In genomic region chr22:23511627-23512347, GRCh38 we compare ENCODE assay signal across 21 cellular contexts.
"Had no signal": no experiment of that assay in that cellular context is flagged by ENCODE, and none has a peak within 500 bp of the region (broad histone marks: within the 10 kb centered on the region; RNA-seq: fewer than 3 reads in every experiment).

No MANE protein-coding gene starts in this region.

- H3K9me3 Mint-ChIP-seq: activated B cell treated with CpG ODN at 0.5 μM for 24 hours; activated CD4-positive, alpha-beta memory T cell treated with anti-CD3 and anti-CD28 coated beads for 36 hours; activated T-helper 17 cell treated with anti-CD3 and anti-CD28 coated beads, Interleukin-2, amount 50 U/mL, for 72 hours; endodermal cell; stimulated activated memory B cell treated with anti-CD40 and anti-IgM and Interleukin-4, amounts not matched to agents 10 μg/mL and 1 μg/mL and 100 μg/mL, for 72 hours; T-cell had no signal

- DNase-seq: activated B cell treated with CpG ODN at 0.5 μM for 24 hours; activated CD4-positive, alpha-beta memory T cell treated with anti-CD3 and anti-CD28 coated beads for 36 hours; activated CD4-positive, alpha-beta T cell treated with anti-CD3 and anti-CD28 coated beads for 4 hours; activated naive CD4-positive, alpha-beta T cell; activated T-cell treated with anti-CD3 and anti-CD28 coated beads, Interleukin-2, amount 50 U/mL, for 1 hour; body of pancreas; central memory CD4-positive, alpha-beta T cell; colonic mucosa; endodermal cell; foreskin keratinocyte; hypothalamus; lower lobe of right lung; pancreas; retina; stimulated activated CD4-positive, alpha-beta T cell treated with anti-CD3 and anti-CD28 coated beads, Interleukin-4, amount 100 ng/mL, for 1 hour; T-cell; uterus had no signal

- H3K4me1 Mint-ChIP-seq: activated B cell treated with CpG ODN at 0.5 μM for 24 hours; activated T-helper 17 cell treated with anti-CD3 and anti-CD28 coated beads, Interleukin-2, amount 50 U/mL, for 72 hours; stimulated activated memory B cell treated with anti-CD40 and anti-IgM and Interleukin-4, amounts not matched to agents 10 μg/mL and 1 μg/mL and 100 μg/mL, for 72 hours; T-cell had no signal

- ATAC-seq: activated T-helper 17 cell treated with anti-CD3 and anti-CD28 coated beads, Interleukin-2, amount 50 U/mL, for 72 hours; body of pancreas; foreskin keratinocyte; SK-N-SH treated with all-trans-retinoic acid at 6 μM for 48 hours; stimulated activated memory B cell treated with anti-CD40 and anti-IgM and Interleukin-4, amounts not matched to agents 10 μg/mL and 1 μg/mL and 100 μg/mL, for 72 hours; T-cell had no signal

- H3K9me3 ChIP-seq: body of pancreas, colonic mucosa, lower lobe of right lung, pancreas, uterus had no signal

- H3K4me3 Mint-ChIP-seq: activated B cell treated with CpG ODN at 0.5 μM for 24 hours; activated CD4-positive, alpha-beta memory T cell treated with anti-CD3 and anti-CD28 coated beads for 36 hours; activated T-helper 17 cell treated with anti-CD3 and anti-CD28 coated beads, Interleukin-2, amount 50 U/mL, for 72 hours; endodermal cell; stimulated activated memory B cell treated with anti-CD40 and anti-IgM and Interleukin-4, amounts not matched to agents 10 μg/mL and 1 μg/mL and 100 μg/mL, for 72 hours; T-cell had no signal

- H3K4me1 ChIP-seq: body of pancreas, colonic mucosa, foreskin keratinocyte, lower lobe of right lung, pancreas, uterus had no signal

- H3K27ac Mint-ChIP-seq: activated B cell treated with CpG ODN at 0.5 μM for 24 hours; activated CD4-positive, alpha-beta memory T cell treated with anti-CD3 and anti-CD28 coated beads for 36 hours; activated T-helper 17 cell treated with anti-CD3 and anti-CD28 coated beads, Interleukin-2, amount 50 U/mL, for 72 hours; endodermal cell; stimulated activated memory B cell treated with anti-CD40 and anti-IgM and Interleukin-4, amounts not matched to agents 10 μg/mL and 1 μg/mL and 100 μg/mL, for 72 hours; T-cell had no signal

- H3K27me3 ChIP-seq: body of pancreas, colonic mucosa, foreskin keratinocyte, pancreas, uterus had no signal

- H3K4me3 ChIP-seq: body of pancreas, colonic mucosa, lower lobe of right lung, pancreas, uterus had no signal

- H3K36me3 ChIP-seq: colonic mucosa, lower lobe of right lung, pancreas, uterus had no signal

- H3K36me3 Mint-ChIP-seq: activated CD4-positive, alpha-beta memory T cell treated with anti-CD3 and anti-CD28 coated beads for 36 hours; stimulated activated memory B cell treated with anti-CD40 and anti-IgM and Interleukin-4, amounts not matched to agents 10 μg/mL and 1 μg/mL and 100 μg/mL, for 72 hours; T-cell had no signal

- H3K27ac ChIP-seq: body of pancreas, colonic mucosa, epithelial cell of prostate, foreskin keratinocyte, lower lobe of right lung, pancreas, uterus had no signal
